15 cellular contexts compared by ENCODE assay signal in genomic region chr19:55552620-55553019, GRCh38. TPM values are rescaled to one million over a fixed set of nuclear protein-coding genes. Genes with fewer than 3 reads are reported as not detected.
A peak's percentile ranks its signal among the peaks of the same experiment; 100 is the strongest.
DNase-seq lines count a peak whose midpoint lies in the region; ATAC-seq, FAIRE-seq and TF ChIP-seq lines count a peak whose summit lies in the region.
"Had no signal": no experiment of that assay in that cellular context is flagged by ENCODE, and none has a peak within 500 bp of the region (broad histone marks: within the 10 kb centered on the region; RNA-seq: fewer than 3 reads in every experiment).

No MANE protein-coding gene starts in this region.

- peaks cover 0 to 2% of the 10 kb centered on the region in 2 donors for H3K4me1 Mint-ChIP-seq in effector memory CD8-positive, alpha-beta T cell (ENCODE audit: low read depth in 2 of 2)

- H2AFZ ChIP-seq in MM.1S (ENCODE audit: low read length) (no peak overlapping the region), osteoblast (ENCODE audit: low read length) (no peak overlapping the region)

- H3K27ac Mint-ChIP-seq in effector memory CD8-positive, alpha-beta T cell = peak overlapping the region in 1 of 2 donors; percentile 59
- H3K27ac Mint-ChIP-seq: stimulated activated naive B cell treated with anti-CD40 and anti-IgM and Interleukin-4, amounts not matched to agents 10 μg/mL and 1 μg/mL and 100 μg/mL, for 72 hours had no signal

- no peak for TF ChIP-seq CTCF in MM.1S (IDR thresholded peaks at IDR 0.05; ENCODE audit: low read length)
- TF ChIP-seq CTCF in epithelial cell of esophagus (IDR thresholded peaks at IDR 0.05; ENCODE audit: insufficient read depth, low read depth, low read length, missing control alignments) = no peak
- TF ChIP-seq CTCF in osteoblast (IDR thresholded peaks at IDR 0.05; ENCODE audit: extremely low read depth, low read depth, low read length) = no peak

- no peak overlapping the region for H3K4me2 ChIP-seq in MM.1S (ENCODE audit: low read depth, low read length)
- H3K4me2 ChIP-seq in osteoblast (ENCODE audit: insufficient read depth, low read length) = peak overlapping the region; percentile 38

- H3K9me3 ChIP-seq in MM.1S (replicated peaks; ENCODE audit: insufficient read depth, low read length) (no peaks in the 10 kb centered on the region), osteoblast (ENCODE audit: low read depth, low read length) (no peaks in the 10 kb centered on the region), small intestine (ENCODE audit: control insufficient read depth, low read depth) (no peaks in the 10 kb centered on the region)

- H3K9me3 Mint-ChIP-seq in effector memory CD8-positive, alpha-beta T cell = no peaks in the 10 kb centered on the region
- H3K9me3 Mint-ChIP-seq: stimulated activated naive B cell treated with anti-CD40 and anti-IgM and Interleukin-4, amounts not matched to agents 10 μg/mL and 1 μg/mL and 100 μg/mL, for 72 hours had no signal

- no peak overlapping the region for H3K27ac ChIP-seq in MM.1S (ENCODE audit: low read length)
- H3K27ac ChIP-seq in osteoblast (ENCODE audit: low read depth, low read length) = peak overlapping the region; percentile 80
- H3K27ac ChIP-seq in small intestine (ENCODE audit: low read depth in 1 of 2, low read length in 1 of 2) = no peak overlapping the region

- TF ChIP-seq POLR2A in GM18505 (IDR thresholded peaks at IDR 0.05; ENCODE audit: borderline replicate concordance, extremely low read depth, insufficient read depth, insufficient read length) = no peak

- H3K36me3 ChIP-seq in MM.1S (replicated peaks; ENCODE audit: insufficient read depth, low read length) (no peaks in the 10 kb centered on the region), osteoblast (ENCODE audit: insufficient read depth, low read length) (no peaks in the 10 kb centered on the region), small intestine (ENCODE audit: control insufficient read depth in 2 of 2, insufficient read depth in 2 of 2, low read length in 2 of 2) (no peaks in the 10 kb centered on the region)

- H4K20me1 ChIP-seq in MM.1S (ENCODE audit: insufficient read depth, low read length) (no peaks in the 10 kb centered on the region), osteoblast (ENCODE audit: insufficient read depth, low read length) (no peaks in the 10 kb centered on the region)

- no peaks in the 10 kb centered on the region for H3K9me2 ChIP-seq in MM.1S (replicated peaks; ENCODE audit: insufficient read depth, low read length)

- ATAC-seq in GM18505 (IDR thresholded peaks at IDR 0.05; ENCODE audit: unreplicated experiment) = no peak
- ATAC-seq in esophagus mucosa = no peak
- no peak for ATAC-seq in effector memory CD8-positive, alpha-beta T cell (replicated peaks)
- ATAC-seq: Right ventricle myocardium inferior; stimulated activated naive B cell treated with anti-CD40 and anti-IgM and Interleukin-4, amounts not matched to agents 10 μg/mL and 1 μg/mL and 100 μg/mL, for 72 hours had no signal

- H3F3A ChIP-seq in MM.1S (ENCODE audit: insufficient read depth, low read length) = no peaks in the 10 kb centered on the region

- H3K9ac ChIP-seq in MM.1S (ENCODE audit: low read length) = no peak overlapping the region

- peaks cover 25 to 68% of the 10 kb centered on the region in 2 donors for H3K27me3 Mint-ChIP-seq in effector memory CD8-positive, alpha-beta T cell

- DNase-seq in COLO829 (ENCODE audit: low spot score) (peak; percentile 63), MM.1S (peak; percentile 35), epithelial cell of esophagus (ENCODE audit: low read depth) (peak; percentile 43), osteoblast (ENCODE audit: insufficient read length, low spot score, missing footprints) (peak; percentile 93), small intestine (no peak)
- DNase-seq in effector memory CD8-positive, alpha-beta T cell = no peak
- DNase-seq: activated CD4-positive, CD25-positive, alpha-beta regulatory T cell treated with anti-CD3 and anti-CD28 coated beads, Interleukin-2, amount 50 U/mL, for 72 hours; activated gamma-delta T cell; naive B cell; NCI-H510A treated with DMSO at 0.1 percent for 48 hours; stimulated activated naive B cell treated with anti-CD40 and anti-IgM and Interleukin-4, amounts not matched to agents 10 μg/mL and 1 μg/mL and 100 μg/mL, for 72 hours had no signal

- H3K36me3 Mint-ChIP-seq in effector memory CD8-positive, alpha-beta T cell (ENCODE audit: insufficient read depth) = no peaks in the 10 kb centered on the region
- H3K36me3 Mint-ChIP-seq: naive B cell; stimulated activated naive B cell treated with anti-CD40 and anti-IgM and Interleukin-4, amounts not matched to agents 10 μg/mL and 1 μg/mL and 100 μg/mL, for 72 hours had no signal

- H3K79me2 ChIP-seq in MM.1S (ENCODE audit: low read length) (no peaks in the 10 kb centered on the region), osteoblast (ENCODE audit: insufficient read depth, low read length) (no peaks in the 10 kb centered on the region)

- H3K4me1 ChIP-seq in MM.1S (ENCODE audit: low read length) (no peaks in the 10 kb centered on the region), osteoblast (ENCODE audit: insufficient read depth, low read length) (peaks cover 35% of the 10 kb centered on the region), small intestine (ENCODE audit: control insufficient read depth in 2 of 2, insufficient read depth in 1 of 2, low read depth in 1 of 2, low read length in 1 of 2) (no peaks in the 10 kb centered on the region)

- 71 to 87% (median 84%) methylated on average over 13 of the region's 13 CpGs for WGBS in small intestine, 3 donors

- no peak for FAIRE-seq in small intestine (lab: Jason Lieb, UNC)
- FAIRE-seq: GM18507 had no signal

- H3K4me3 ChIP-seq in MM.1S (ENCODE audit: low read length) (no peak overlapping the region), epithelial cell of esophagus (ENCODE audit: low read length) (no peak overlapping the region), osteoblast (ENCODE audit: insufficient read depth, low read length) (peak overlapping the region; percentile 11), small intestine (ENCODE audit: low read depth in 1 of 2, low read length in 2 of 2) (no peak overlapping the region)

- no peak overlapping the region for H3K4me3 Mint-ChIP-seq in effector memory CD8-positive, alpha-beta T cell
- H3K4me3 Mint-ChIP-seq: naive B cell; stimulated activated naive B cell treated with anti-CD40 and anti-IgM and Interleukin-4, amounts not matched to agents 10 μg/mL and 1 μg/mL and 100 μg/mL, for 72 hours had no signal

- H3K27me3 ChIP-seq in MM.1S (replicated peaks; ENCODE audit: insufficient read depth, low read length) (peaks cover 95% of the 10 kb centered on the region), osteoblast (ENCODE audit: insufficient read depth, low read length) (no peaks in the 10 kb centered on the region), small intestine (ENCODE audit: control insufficient read depth in 2 of 2, insufficient read depth in 2 of 2, low read length in 2 of 2) (peaks cover 0 to 1% of the 10 kb centered on the region in 2 donors)

RNA-seq across cellular contexts. Expression of gene SBK3, which starts 7.3 kb away (rescaled TPM):
- total RNA-seq in osteoblast (not detected in 2 replicates), esophagus mucosa (0.80 TPM)
- under 1 TPM in 1 of 3 donors, not detected in 2; 0.39 TPM for polyA plus RNA-seq in small intestine

RNA-seq across cellular contexts. Expression of gene SBK2, which starts 15.7 kb away (rescaled TPM):
- total RNA-seq in osteoblast (not detected in 2 replicates), esophagus mucosa (not detected)
- not detected for polyA plus RNA-seq in small intestine

RNA-seq across cellular contexts. Expression of gene ZNF579, which starts 28.0 kb away (rescaled TPM):
- total RNA-seq in osteoblast = 6.9 and 7.4 TPM in 2 replicates
- total RNA-seq in esophagus mucosa = 3.4 TPM
- 1 to 10 TPM; 2.2 to 4.9 (median 4.8) TPM for polyA plus RNA-seq in small intestine

RNA-seq across cellular contexts. Expression of gene FIZ1, which starts 46.7 kb away (rescaled TPM):
- total RNA-seq in osteoblast = 2.9 and 3.6 TPM in 2 replicates
- total RNA-seq in esophagus mucosa = 7.1 TPM
- polyA plus RNA-seq in small intestine = 1 to 10 TPM; 7.2 to 7.5 (median 7.3) TPM

RNA-seq across cellular contexts. Expression of gene ZNF524, which starts 47.5 kb away (rescaled TPM):
- total RNA-seq in osteoblast (11.2 TPM in 2 replicates), esophagus mucosa (20.1 TPM)
- 10 to 100 TPM; 40.2 to 63.5 (median 51.2) TPM for polyA plus RNA-seq in small intestine

Comparison
In these comparisons a context has a peak if more than half of its experiments do, and no peak if none do; other contexts are left out.
1. DNase-seq: peak in COLO829 (single experiment), MM.1S (single experiment), epithelial cell of esophagus (single experiment) and osteoblast (single experiment); none in small intestine (single experiment) and effector memory CD8-positive, alpha-beta T cell (0 of 3).